23 cellular contexts compared by ENCODE assay signal in genomic region chr3:32219537-32219936, GRCh38. TPM values are rescaled to one million over a fixed set of nuclear protein-coding genes. Genes with fewer than 3 reads are reported as not detected.
DNase-seq lines count a peak whose midpoint lies in the region; ATAC-seq, FAIRE-seq and TF ChIP-seq lines count a peak whose summit lies in the region.
"Had no signal": no experiment of that assay in that cellular context is flagged by ENCODE, and none has a peak within 500 bp of the region (broad histone marks: within the 10 kb centered on the region; RNA-seq: fewer than 3 reads in every experiment).

No MANE protein-coding gene starts in this region.

- TF ChIP-seq POLR2A in HepG2 (IDR thresholded peaks at IDR 0.05; ENCODE audit: insufficient read depth in 1 of 2, low read depth in 2 of 2, low read length in 2 of 2) (no peak), right lobe of liver (IDR thresholded peaks at IDR 0.05) (no peak)

- no peaks in the 10 kb centered on the region for H3F3A ChIP-seq in SK-N-SH (replicated peaks; ENCODE audit: insufficient read depth)

- no peak for ATAC-seq in SK-N-SH treated with all-trans-retinoic acid at 6 μM for 48 hours
- ATAC-seq in HepG2, result no peak
- ATAC-seq in right lobe of liver, result no peak
- ATAC-seq in HG02763 (IDR thresholded peaks at IDR 0.05; ENCODE audit: unreplicated experiment), result no peak
- ATAC-seq in GM18511 (IDR thresholded peaks at IDR 0.05; ENCODE audit: unreplicated experiment), result no peak
- ATAC-seq: A549; CD8-positive, alpha-beta T cell had no signal

- H3K9me3 Mint-ChIP-seq in osteocyte (ENCODE audit: unreplicated experiment), result no peaks in the 10 kb centered on the region

- TF ChIP-seq EP300 in SK-N-SH (IDR thresholded peaks at IDR 0.05; ENCODE audit: borderline replicate concordance in 1 of 2, low read depth in 1 of 2, low read length in 1 of 2) (no peak), HepG2 (IDR thresholded peaks at IDR 0.05; ENCODE audit: low read depth in 2 of 2, low read length in 2 of 2) (no peak), HepG2 (CRISPR knock-in tag; IDR thresholded peaks at IDR 0.05; ENCODE audit: borderline replicate concordance) (no peak)

- H3K9ac ChIP-seq in SK-N-SH (no peak overlapping the region), HepG2 (ENCODE audit: insufficient read depth, low read depth, low read length) (no peak overlapping the region), OCI-LY3 (ENCODE audit: low read length) (no peak overlapping the region)
- H3K9ac ChIP-seq: BLaER1 treated with 17β-estradiol and CSF1 and Interleukin-3, amounts not matched to agents 10 nM and 100 nM had no signal

- no peaks in the 10 kb centered on the region for H3K36me3 Mint-ChIP-seq in osteocyte (ENCODE audit: unreplicated experiment)
- H3K36me3 Mint-ChIP-seq: CD8-positive, alpha-beta T cell had no signal

- H3K4me2 ChIP-seq in SK-N-SH (no peak overlapping the region), HepG2 (ENCODE audit: low read depth, low read length) (no peak overlapping the region), OCI-LY3 (ENCODE audit: low read length) (no peak overlapping the region)
- H3K4me2 ChIP-seq: A549; BLaER1 treated with 17β-estradiol and CSF1 and Interleukin-3, amounts not matched to agents 10 nM and 100 nM had no signal

- H3K27ac ChIP-seq in SK-N-SH (ENCODE audit: low read depth in 2 of 2, low read length in 1 of 2) (no peak overlapping the region), HepG2 (ENCODE audit: extremely low read length, insufficient read depth, low read length) (no peak overlapping the region), right lobe of liver (no peak overlapping the region), OCI-LY3 (ENCODE audit: low read length) (no peak overlapping the region)
- H3K27ac ChIP-seq: 22Rv1; A549; BLaER1 treated with 17β-estradiol and CSF1 and Interleukin-3, amounts not matched to agents 10 nM and 100 nM; C4-2B had no signal

- TF ChIP-seq RAD21 in SK-N-SH (IDR thresholded peaks at IDR 0.05; ENCODE audit: low read length) (no peak), HepG2 (CRISPR knock-in tag; IDR thresholded peaks at IDR 0.05) (no peak)

- BruUV-seq in HepG2 (replicated peaks; lab: Mats Ljungman, UMichigan), result no TSS peak

- H4K20me1 ChIP-seq in SK-N-SH (ENCODE audit: insufficient read depth) (no peaks in the 10 kb centered on the region), HepG2 (ENCODE audit: insufficient read depth, low read length) (no peaks in the 10 kb centered on the region), OCI-LY3 (ENCODE audit: insufficient read depth, low read length) (no peaks in the 10 kb centered on the region)
- H4K20me1 ChIP-seq: BLaER1 treated with 17β-estradiol and CSF1 and Interleukin-3, amounts not matched to agents 10 nM and 100 nM had no signal

- no peaks in the 10 kb centered on the region for H3K9me2 ChIP-seq in SK-N-SH

- WGBS in SK-N-SH (ENCODE audit: low lambda C conversion rate), result 92% methylated on average over 3 of the region's 4 CpGs
- WGBS in HepG2 (ENCODE audit: low lambda C conversion rate), result 95% methylated on average over 3 of the region's 4 CpGs
- 64% methylated on average over 3 of the region's 4 CpGs for WGBS in right lobe of liver (ENCODE audit: insufficient coverage, low coverage, low lambda C conversion rate, missing lambda C conversion rate)

- H2AFZ ChIP-seq in SK-N-SH (ENCODE audit: low read depth) (no peak overlapping the region), HepG2 (ENCODE audit: low read length) (no peak overlapping the region), OCI-LY3 (ENCODE audit: low read depth, low read length) (peak overlapping the region; percentile 71; the same call in 1 of the 2 replicates)

- H3K36me3 ChIP-seq in SK-N-SH (replicated peaks in 1 of 2; ENCODE audit: control insufficient read depth in 1 of 2, insufficient read depth in 2 of 2, low read length in 1 of 2) (no peaks in the 10 kb centered on the region), HepG2 (replicated peaks in 1 of 2; ENCODE audit: control insufficient read depth in 1 of 2, insufficient read depth in 2 of 2, low read length in 2 of 2) (no peaks in the 10 kb centered on the region), right lobe of liver (no peaks in the 10 kb centered on the region), OCI-LY3 (replicated peaks; ENCODE audit: low read depth, low read length) (no peaks in the 10 kb centered on the region)
- H3K36me3 ChIP-seq: BLaER1 treated with 17β-estradiol and CSF1 and Interleukin-3, amounts not matched to agents 10 nM and 100 nM had no signal

- CTCF ChIA-PET in SK-N-SH (lab: Yijun Ruan, JAX), result no interaction called here
- CTCF ChIA-PET in HepG2 (lab: Yijun Ruan, JAX; ENCODE audit: low intra/inter-chr PET ratio, low total read pairs), result no interaction called here

- intact Hi-C loops in HepG2 (cut with micrococcal nuclease; ENCODE audit: unreplicated experiment), result no loop called here
- intact Hi-C loops in right lobe of liver (cut with DNase I), result no loop called here

- no peak for DNase-seq in SK-N-SH
- DNase-seq in HepG2 (ENCODE audit: low spot score), result no peak
- DNase-seq in right lobe of liver, result no peak
- no peak for DNase-seq in osteocyte (ENCODE audit: extremely low spot score, unreplicated experiment)
- DNase-seq: AML-193; Caco-2; Calu3; CD4-positive, alpha-beta T cell; CD8-positive, alpha-beta T cell; DMS79 treated with DMSO at 0.1 percent for 48 hours; GF-D8 had no signal

- no peaks in the 10 kb centered on the region; a peak in 1 of 4 replicates for H3K4me1 ChIP-seq in SK-N-SH (ENCODE audit: control insufficient read depth in 1 of 2, insufficient read depth in 2 of 2, low read depth in 1 of 2, low read length in 1 of 2)
- H3K4me1 ChIP-seq in HepG2 (ENCODE audit: insufficient read depth, low read length), result peaks cover 70% of the 10 kb centered on the region
- peaks cover 0 to 20% (median 8%) of the 10 kb centered on the region in 4 donors for H3K4me1 ChIP-seq in right lobe of liver
- H3K4me1 ChIP-seq in OCI-LY3 (ENCODE audit: low read length), result peaks cover 15% of the 10 kb centered on the region

- H3K27me3 ChIP-seq in SK-N-SH (ENCODE audit: insufficient read depth) (no peaks in the 10 kb centered on the region), HepG2 (ENCODE audit: control insufficient read depth in 1 of 2, insufficient read depth in 2 of 2, low read length in 2 of 2) (no peaks in the 10 kb centered on the region), right lobe of liver (no peaks in the 10 kb centered on the region), OCI-LY3 (ENCODE audit: low read depth, low read length) (peaks cover 6% of the 10 kb centered on the region; the same call in 1 of the 2 replicates)
- H3K27me3 ChIP-seq: BLaER1 treated with 17β-estradiol and CSF1 and Interleukin-3, amounts not matched to agents 10 nM and 100 nM had no signal

- H3K79me2 ChIP-seq in SK-N-SH (ENCODE audit: insufficient read depth), result no peaks in the 10 kb centered on the region
- no peaks in the 10 kb centered on the region for H3K79me2 ChIP-seq in HepG2 (ENCODE audit: insufficient read depth, low read length)
- no peaks in the 10 kb centered on the region for H3K79me2 ChIP-seq in OCI-LY3 (ENCODE audit: low read length)

- in situ Hi-C loops in HepG2 (cut with HindIII; ENCODE audit: extremely low pct_ligation_motif_present, low pct_unique_long_range_greater_than_20kb), result loop anchor here (25.0 kb wide), 1 partner anchor 443 kb away; no protein-coding TSS in a partner anchor

- no peaks in the 10 kb centered on the region for H3K9me3 ChIP-seq in SK-N-SH
- 0 out of 2 replicates have a peak, but pooled peaks cover 6% of the 10 kb centered on the region for H3K9me3 ChIP-seq in HepG2 (ENCODE audit: low read length)
- H3K9me3 ChIP-seq in right lobe of liver, result no peaks in the 10 kb centered on the region
- no peaks in the 10 kb centered on the region for H3K9me3 ChIP-seq in OCI-LY3 (ENCODE audit: insufficient read depth, low read length)
- H3K9me3 ChIP-seq: Caco-2 had no signal

- H3K4me3 ChIP-seq in SK-N-SH (ENCODE audit: low read depth in 2 of 2, low read length in 1 of 2) (no peak overlapping the region), HepG2 (replicated peaks in 1 of 3; ENCODE audit: insufficient read depth in 1 of 3, low read depth in 2 of 3, low read length in 3 of 3) (no peak overlapping the region), right lobe of liver (no peak overlapping the region), OCI-LY3 (ENCODE audit: low read length) (no peak overlapping the region)
- H3K4me3 ChIP-seq: A549; BLaER1 treated with 17β-estradiol and CSF1 and Interleukin-3, amounts not matched to agents 10 nM and 100 nM had no signal

- H3K4me1 Mint-ChIP-seq in osteocyte (ENCODE audit: unreplicated experiment), result peaks cover 28% of the 10 kb centered on the region
- H3K4me1 Mint-ChIP-seq: B cell had no signal

- H3K4me3 Mint-ChIP-seq in osteocyte (ENCODE audit: unreplicated experiment), result no peak overlapping the region
- H3K4me3 Mint-ChIP-seq: B cell; CD4-positive, alpha-beta T cell; CD8-positive, alpha-beta T cell had no signal

- TF ChIP-seq CTCF in SK-N-SH (IDR thresholded peaks at IDR 0.05), result no peak
- TF ChIP-seq CTCF in HepG2 (CRISPR knock-in tag; IDR thresholded peaks at IDR 0.05), result no peak
- TF ChIP-seq CTCF in right lobe of liver (IDR thresholded peaks at IDR 0.05), result no peak
- no peak for TF ChIP-seq CTCF in OCI-LY3 (IDR thresholded peaks at IDR 0.05; ENCODE audit: low read depth, low read length)
- no peak for TF ChIP-seq CTCF in osteocyte (IDR thresholded peaks at IDR 0.05)

- no peaks in the 10 kb centered on the region for H3K27me3 Mint-ChIP-seq in osteocyte (ENCODE audit: unreplicated experiment)

- POLR2A ChIA-PET in SK-N-SH (lab: Yijun Ruan, JAX), result no interaction called here
- POLR2A ChIA-PET in HepG2 (lab: Yijun Ruan, JAX), result no interaction called here

- peak overlapping the region; percentile 70 for H3K27ac Mint-ChIP-seq in osteocyte (ENCODE audit: unreplicated experiment)
- H3K27ac Mint-ChIP-seq: B cell; CD4-positive, alpha-beta T cell; CD8-positive, alpha-beta T cell had no signal

- FAIRE-seq in HepG2 (lab: Jason Lieb, UNC), result no peak
- FAIRE-seq: A549, D721Med, G401.6, GM12891 had no signal

RNA-seq across cellular contexts. Expression of gene CMTM8, which starts 18.9 kb away (rescaled TPM):
- polyA plus RNA-seq in SK-N-SH (2012; rRNA removed) (7.9 and 9.7 TPM in 2 replicates), HepG2 (2011; rRNA removed) (15.2 and 15.8 TPM in 2 replicates)
- polyA plus RNA-seq in SK-N-SH (2012; cell fraction: cytosol; rRNA removed), result 9.0 and 9.5 TPM in 2 replicates
- polyA plus RNA-seq in SK-N-SH (2012; cell fraction: nucleus; rRNA removed), result 4.1 and 4.4 TPM in 2 replicates
- total RNA-seq in HepG2 (2016; rRNA removed; fragmentation: Illumina TruSeq; extraction: Trizol) (6.6 and 8.9 TPM in 2 replicates), right lobe of liver (10 to 100 TPM; 13.3 to 27.1 (median 20.9) TPM), osteocyte (4.3 and 5.1 TPM in 2 replicates)
- total RNA-seq in HepG2 (2016; cell fraction: cytosol; rRNA removed; fragmentation: Illumina TruSeq; extraction: Trizol; ENCODE audit: low read depth), result 7.3 and 8.5 TPM in 2 replicates
- 6.3 and 8.6 TPM in 2 replicates for total RNA-seq in HepG2 (2016; cell fraction: insoluble cytoplasmic fraction; rRNA removed; fragmentation: Illumina TruSeq; extraction: Trizol)
- total RNA-seq in HepG2 (2016; cell fraction: membrane; rRNA removed; fragmentation: Illumina TruSeq; extraction: Trizol), result 8.6 and 9.8 TPM in 2 replicates
- total RNA-seq in HepG2 (2016; cell fraction: nucleus; rRNA removed; fragmentation: Illumina TruSeq; extraction: Trizol), result 8.5 TPM in 2 replicates
- polyA plus RNA-seq in HepG2 (2011; cell fraction: cytosol; rRNA removed), result 18.1 and 20.5 TPM in 2 replicates
- 9.4 and 10.5 TPM in 2 replicates for polyA plus RNA-seq in HepG2 (2011; cell fraction: nucleus; rRNA removed)
- 13.2 and 15.0 TPM in 2 replicates for polyA plus RNA-seq in HepG2 (2012)
- polyA plus RNA-seq in HepG2 (2016; cell fraction: cytosol; fragmentation: Illumina TruSeq; extraction: Trizol; ENCODE audit: low read depth), result 7.0 and 9.1 TPM in 2 replicates
- 16.9 and 18.0 TPM in 2 replicates for polyA plus RNA-seq in HepG2 (2016; cell fraction: insoluble cytoplasmic fraction; fragmentation: Illumina TruSeq; extraction: Trizol; ENCODE audit: low read depth)
- polyA plus RNA-seq in HepG2 (2016; cell fraction: membrane; fragmentation: Illumina TruSeq; extraction: Trizol; ENCODE audit: low read depth), result 11.2 and 14.1 TPM in 2 replicates
- polyA plus RNA-seq in HepG2 (2016; cell fraction: nucleus; fragmentation: Illumina TruSeq; extraction: Trizol; ENCODE audit: insufficient read depth, low read depth), result 26.6 and 27.7 TPM in 2 replicates
- 18.5 TPM in 1 of 2 replicates, not detected in the other for polyA minus RNA-seq in HepG2 (2011; rRNA and poly(A)+ RNA removed; ENCODE audit: low replicate concordance)
- 7.0 and 9.0 TPM in 2 replicates for polyA minus RNA-seq in HepG2 (2011; cell fraction: cytosol; rRNA and poly(A)+ RNA removed)
- 3.2 and 4.0 TPM in 2 replicates for polyA minus RNA-seq in HepG2 (2011; cell fraction: nucleus; rRNA and poly(A)+ RNA removed)
